ENCODE assay signal across 19 cellular contexts in the genomic region with DNA sequence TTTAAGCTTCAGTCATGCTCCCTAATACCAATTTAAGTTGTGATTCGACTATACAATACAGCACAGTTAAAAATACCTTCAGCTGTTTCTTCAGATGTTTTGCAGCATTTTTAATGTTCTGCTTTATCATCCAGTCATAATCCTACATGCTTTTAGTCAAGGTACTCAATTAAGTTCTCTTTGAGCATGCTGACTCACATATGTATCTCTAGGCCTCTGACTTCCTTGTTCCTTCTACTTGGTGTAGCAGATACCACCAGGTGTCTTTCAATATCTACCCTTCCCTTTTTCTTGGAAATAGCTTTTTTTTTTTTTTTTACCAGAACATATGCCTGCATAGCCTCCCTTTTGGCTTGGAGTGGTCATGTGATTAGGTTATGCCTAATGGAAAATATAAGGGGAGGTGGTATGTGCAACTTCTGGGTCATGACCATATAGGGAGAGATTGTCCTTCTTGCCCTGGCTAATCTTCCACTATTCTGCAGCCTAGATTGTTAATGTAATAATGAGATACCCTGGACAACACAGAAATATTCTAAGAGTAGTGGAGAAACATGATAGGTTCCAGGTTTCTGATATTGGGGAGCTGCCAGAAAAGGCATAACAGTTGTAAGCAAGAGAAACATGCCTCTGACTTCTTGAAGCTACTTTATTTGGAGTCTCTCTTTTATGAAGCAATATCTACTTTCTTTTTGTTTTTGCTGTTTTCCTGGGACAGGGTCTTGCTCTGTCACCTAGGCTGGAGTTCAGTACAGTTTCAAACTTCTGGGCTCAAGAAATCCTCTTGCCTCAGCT.
"Had no signal": no experiment of that assay in that cellular context is flagged by ENCODE, and none has a peak within 500 bp of the region (broad histone marks: within the 10 kb centered on the region; RNA-seq: fewer than 3 reads in every experiment).

No MANE protein-coding gene starts in this region.

- H3K4me3 Mint-ChIP-seq: activated naive CD4-positive, alpha-beta T cell treated with anti-CD3 and anti-CD28 coated beads, Interleukin-2, amount 10 ng/mL, durations not matched to agents 7 days and 5 days; natural killer cell; type B pancreatic cell had no signal

- H3K4me3 ChIP-seq: lower lobe of right lung, pancreas, smooth muscle cell, stomach, testis had no signal

- H3K36me3 Mint-ChIP-seq: activated naive CD4-positive, alpha-beta T cell treated with anti-CD3 and anti-CD28 coated beads, Interleukin-2, amount 10 ng/mL, durations not matched to agents 7 days and 5 days; type B pancreatic cell had no signal

- H3K4me1 Mint-ChIP-seq: activated naive CD4-positive, alpha-beta T cell treated with anti-CD3 and anti-CD28 coated beads, Interleukin-2, amount 10 ng/mL, durations not matched to agents 7 days and 5 days; natural killer cell had no signal

- H3K27ac Mint-ChIP-seq: activated naive CD4-positive, alpha-beta T cell treated with anti-CD3 and anti-CD28 coated beads, Interleukin-2, amount 10 ng/mL, durations not matched to agents 7 days and 5 days; natural killer cell; type B pancreatic cell had no signal

- H3K27me3 Mint-ChIP-seq: activated naive CD4-positive, alpha-beta T cell treated with anti-CD3 and anti-CD28 coated beads, Interleukin-2, amount 10 ng/mL, durations not matched to agents 7 days and 5 days; type B pancreatic cell had no signal

- H3K4me1 ChIP-seq: lower lobe of right lung, pancreas, stomach, testis had no signal

- H3K27ac ChIP-seq: epithelial cell of prostate, lower lobe of right lung, pancreas, stomach, testis had no signal

- H3K4me2 ChIP-seq: smooth muscle cell had no signal

- H3K36me3 ChIP-seq: lower lobe of right lung, pancreas, stomach had no signal

- H3K27me3 ChIP-seq: pancreas, stomach, testis had no signal

- ATAC-seq: activated CD4-positive, CD25-positive, alpha-beta regulatory T cell treated with anti-CD3 and anti-CD28 coated beads, Interleukin-2, amount 50 U/mL, for 24 hours; lower lobe of right lung; natural killer cell; pancreas; sciatic nerve had no signal

- DNase-seq: activated CD4-positive, alpha-beta T cell treated with anti-CD3 and anti-CD28 coated beads, Interleukin-2, amount 50 U/mL, for 1 hour; activated CD8-positive, alpha-beta memory T cell treated with anti-CD3 and anti-CD28 coated beads, Interleukin-2, amount 50 U/mL, for 4 hours; activated effector memory CD4-positive, alpha-beta T cell treated with Interleukin-2 at 50 U/mL for 16 hours; activated naive CD4-positive, alpha-beta T cell treated with anti-CD3 and anti-CD28 coated beads, Interleukin-2, amount 10 ng/mL, durations not matched to agents 7 days and 5 days; activated T-cell treated with anti-CD3 and anti-CD28 coated beads, Interleukin-2, amount 50 U/mL, for 48 hours; dermis blood vessel endothelial cell; hippocampal formation; islet precursor cell; lower lobe of right lung; natural killer cell; pancreas; stimulated activated CD4-positive, alpha-beta T cell treated with anti-CD3 and anti-CD28 coated beads, Interleukin-4, amount 100 ng/mL, for 1 hour; stomach; testis had no signal

- H3K9me3 ChIP-seq: lower lobe of right lung, pancreas, stomach, testis had no signal
